2 cellular contexts compared by ENCODE assay signal in the genomic region with DNA sequence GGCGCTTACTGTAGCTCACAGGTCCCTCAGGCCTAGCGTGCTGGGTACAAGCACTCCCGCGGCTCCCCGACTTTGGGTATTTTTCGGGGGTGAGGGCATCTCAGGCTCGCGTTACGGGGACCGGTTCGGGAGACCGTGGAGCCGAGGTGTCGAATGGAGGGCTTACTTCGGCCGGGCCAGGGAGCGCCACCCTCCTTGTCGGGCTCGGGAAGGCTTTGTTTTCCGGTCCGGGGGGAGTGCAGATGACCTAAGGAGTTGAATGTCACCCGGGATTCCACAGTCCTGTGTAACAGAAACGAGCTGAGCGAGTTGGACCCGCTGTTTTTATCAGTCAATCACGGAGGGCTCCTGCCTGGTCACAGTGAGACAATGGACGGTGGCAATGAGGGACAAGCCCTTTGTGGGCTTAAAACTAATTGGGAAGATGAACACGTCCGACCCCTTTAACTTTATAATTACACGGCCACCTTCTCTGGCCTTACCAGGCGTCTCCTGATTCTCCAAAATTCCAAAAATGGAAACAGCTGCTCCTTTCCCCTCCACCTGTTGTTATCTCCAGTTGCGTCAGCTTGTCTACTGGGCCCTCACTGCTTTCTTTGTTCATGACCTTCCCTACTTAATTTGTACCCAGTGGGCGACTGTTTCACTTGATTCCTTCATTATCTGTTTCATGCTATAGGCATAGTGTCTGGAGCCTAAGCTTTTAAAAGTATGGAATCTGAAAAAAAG.
TF ChIP-seq lines count a peak whose summit lies in the region.

No MANE protein-coding gene starts in this region.

TF ChIP-seq in K562, 482 proteins besides CTCF, POLR2A, EP300 and RAD21 (continued from another document):
- TF ChIP-seq, protein P1, sequence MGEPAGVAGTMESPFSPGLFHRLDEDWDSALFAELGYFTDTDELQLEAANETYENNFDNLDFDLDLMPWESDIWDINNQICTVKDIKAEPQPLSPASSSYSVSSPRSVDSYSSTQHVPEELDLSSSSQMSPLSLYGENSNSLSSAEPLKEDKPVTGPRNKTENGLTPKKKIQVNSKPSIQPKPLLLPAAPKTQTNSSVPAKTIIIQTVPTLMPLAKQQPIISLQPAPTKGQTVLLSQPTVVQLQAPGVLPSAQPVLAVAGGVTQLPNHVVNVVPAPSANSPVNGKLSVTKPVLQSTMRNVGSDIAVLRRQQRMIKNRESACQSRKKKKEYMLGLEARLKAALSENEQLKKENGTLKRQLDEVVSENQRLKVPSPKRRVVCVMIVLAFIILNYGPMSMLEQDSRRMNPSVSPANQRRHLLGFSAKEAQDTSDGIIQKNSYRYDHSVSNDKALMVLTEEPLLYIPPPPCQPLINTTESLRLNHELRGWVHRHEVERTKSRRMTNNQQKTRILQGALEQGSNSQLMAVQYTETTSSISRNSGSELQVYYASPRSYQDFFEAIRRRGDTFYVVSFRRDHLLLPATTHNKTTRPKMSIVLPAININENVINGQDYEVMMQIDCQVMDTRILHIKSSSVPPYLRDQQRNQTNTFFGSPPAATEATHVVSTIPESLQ (CRISPR knock-in tag; IDR thresholded peaks at IDR 0.05) = no peak
- 0 out of 2 replicates have a peak, but pooled peaks have one; percentile 10 for TF ChIP-seq GABPB1 (CRISPR knock-in tag; IDR thresholded peaks at IDR 0.05)
- peak; percentile 69; the same call in 1 of the 2 replicates for TF ChIP-seq MECOM (CRISPR knock-in tag; IDR thresholded peaks at IDR 0.05)

TF ChIP-seq in HepG2, 621 proteins besides CTCF, POLR2A, EP300 and RAD21 (continued from another document):
- TF ChIP-seq, protein P2, sequence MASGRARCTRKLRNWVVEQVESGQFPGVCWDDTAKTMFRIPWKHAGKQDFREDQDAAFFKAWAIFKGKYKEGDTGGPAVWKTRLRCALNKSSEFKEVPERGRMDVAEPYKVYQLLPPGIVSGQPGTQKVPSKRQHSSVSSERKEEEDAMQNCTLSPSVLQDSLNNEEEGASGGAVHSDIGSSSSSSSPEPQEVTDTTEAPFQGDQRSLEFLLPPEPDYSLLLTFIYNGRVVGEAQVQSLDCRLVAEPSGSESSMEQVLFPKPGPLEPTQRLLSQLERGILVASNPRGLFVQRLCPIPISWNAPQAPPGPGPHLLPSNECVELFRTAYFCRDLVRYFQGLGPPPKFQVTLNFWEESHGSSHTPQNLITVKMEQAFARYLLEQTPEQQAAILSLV (CRISPR knock-in tag; IDR thresholded peaks at IDR 0.05; ENCODE audit: borderline replicate concordance) = no peak
- TF ChIP-seq, protein P3, sequence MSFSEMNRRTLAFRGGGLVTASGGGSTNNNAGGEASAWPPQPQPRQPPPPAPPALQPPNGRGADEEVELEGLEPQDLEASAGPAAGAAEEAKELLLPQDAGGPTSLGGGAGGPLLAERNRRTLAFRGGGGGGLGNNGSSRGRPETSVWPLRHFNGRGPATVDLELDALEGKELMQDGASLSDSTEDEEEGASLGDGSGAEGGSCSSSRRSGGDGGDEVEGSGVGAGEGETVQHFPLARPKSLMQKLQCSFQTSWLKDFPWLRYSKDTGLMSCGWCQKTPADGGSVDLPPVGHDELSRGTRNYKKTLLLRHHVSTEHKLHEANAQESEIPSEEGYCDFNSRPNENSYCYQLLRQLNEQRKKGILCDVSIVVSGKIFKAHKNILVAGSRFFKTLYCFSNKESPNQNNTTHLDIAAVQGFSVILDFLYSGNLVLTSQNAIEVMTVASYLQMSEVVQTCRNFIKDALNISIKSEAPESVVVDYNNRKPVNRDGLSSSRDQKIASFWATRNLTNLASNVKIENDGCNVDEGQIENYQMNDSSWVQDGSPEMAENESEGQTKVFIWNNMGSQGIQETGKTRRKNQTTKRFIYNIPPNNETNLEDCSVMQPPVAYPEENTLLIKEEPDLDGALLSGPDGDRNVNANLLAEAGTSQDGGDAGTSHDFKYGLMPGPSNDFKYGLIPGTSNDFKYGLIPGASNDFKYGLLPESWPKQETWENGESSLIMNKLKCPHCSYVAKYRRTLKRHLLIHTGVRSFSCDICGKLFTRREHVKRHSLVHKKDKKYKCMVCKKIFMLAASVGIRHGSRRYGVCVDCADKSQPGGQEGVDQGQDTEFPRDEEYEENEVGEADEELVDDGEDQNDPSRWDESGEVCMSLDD (CRISPR knock-in tag; IDR thresholded peaks at IDR 0.05; ENCODE audit: borderline replicate concordance) = no peak
- TF ChIP-seq ZNF558 (CRISPR knock-in tag; IDR thresholded peaks at IDR 0.05; ENCODE audit: borderline replicate concordance) = no peak
- TF ChIP-seq ZNF383 (CRISPR knock-in tag; IDR thresholded peaks at IDR 0.05; ENCODE audit: borderline replicate concordance) = no peak
- TF ChIP-seq BCL6 (CRISPR knock-in tag; IDR thresholded peaks at IDR 0.05) = no peak
- TF ChIP-seq, protein P4, sequence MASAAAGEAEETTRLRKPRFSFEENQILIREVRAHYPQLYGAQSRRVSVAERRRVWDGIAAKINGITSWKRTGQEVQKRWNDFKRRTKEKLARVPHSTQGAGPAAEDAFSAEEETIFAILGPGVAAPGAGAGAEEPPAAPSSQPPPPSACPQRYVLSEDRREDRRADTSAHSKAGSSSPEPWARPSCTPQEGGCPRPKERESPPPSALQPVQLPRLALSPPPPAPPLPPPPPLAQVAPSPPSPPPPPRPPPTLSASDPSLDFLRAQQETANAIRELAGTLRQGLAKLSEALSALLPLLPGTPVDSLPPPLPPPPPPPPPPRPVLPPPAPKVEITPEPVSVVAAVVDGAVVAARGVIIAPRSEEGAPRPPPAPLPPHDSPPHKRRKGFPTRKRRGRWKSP (CRISPR knock-in tag; IDR thresholded peaks at IDR 0.05) = 0 out of 2 replicates have a peak, but pooled peaks have one; percentile 29
- TF ChIP-seq, protein P5, sequence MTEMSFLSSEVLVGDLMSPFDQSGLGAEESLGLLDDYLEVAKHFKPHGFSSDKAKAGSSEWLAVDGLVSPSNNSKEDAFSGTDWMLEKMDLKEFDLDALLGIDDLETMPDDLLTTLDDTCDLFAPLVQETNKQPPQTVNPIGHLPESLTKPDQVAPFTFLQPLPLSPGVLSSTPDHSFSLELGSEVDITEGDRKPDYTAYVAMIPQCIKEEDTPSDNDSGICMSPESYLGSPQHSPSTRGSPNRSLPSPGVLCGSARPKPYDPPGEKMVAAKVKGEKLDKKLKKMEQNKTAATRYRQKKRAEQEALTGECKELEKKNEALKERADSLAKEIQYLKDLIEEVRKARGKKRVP (CRISPR knock-in tag; IDR thresholded peaks at IDR 0.05) = no peak
- TF ChIP-seq ZMYM4 (CRISPR knock-in tag; IDR thresholded peaks at IDR 0.05) = peak; percentile 8; the same call in 1 of the 2 replicates
- no peak for TF ChIP-seq ZIK1 (CRISPR knock-in tag; IDR thresholded peaks at IDR 0.05; ENCODE audit: borderline replicate concordance, low read depth)
- TF ChIP-seq ZNF629 (CRISPR knock-in tag; conservative IDR thresholded peaks at IDR 0.05) = no peak
- no peak for TF ChIP-seq GATAD2A (CRISPR knock-in tag; IDR thresholded peaks at IDR 0.05)
- TF ChIP-seq, protein P6, sequence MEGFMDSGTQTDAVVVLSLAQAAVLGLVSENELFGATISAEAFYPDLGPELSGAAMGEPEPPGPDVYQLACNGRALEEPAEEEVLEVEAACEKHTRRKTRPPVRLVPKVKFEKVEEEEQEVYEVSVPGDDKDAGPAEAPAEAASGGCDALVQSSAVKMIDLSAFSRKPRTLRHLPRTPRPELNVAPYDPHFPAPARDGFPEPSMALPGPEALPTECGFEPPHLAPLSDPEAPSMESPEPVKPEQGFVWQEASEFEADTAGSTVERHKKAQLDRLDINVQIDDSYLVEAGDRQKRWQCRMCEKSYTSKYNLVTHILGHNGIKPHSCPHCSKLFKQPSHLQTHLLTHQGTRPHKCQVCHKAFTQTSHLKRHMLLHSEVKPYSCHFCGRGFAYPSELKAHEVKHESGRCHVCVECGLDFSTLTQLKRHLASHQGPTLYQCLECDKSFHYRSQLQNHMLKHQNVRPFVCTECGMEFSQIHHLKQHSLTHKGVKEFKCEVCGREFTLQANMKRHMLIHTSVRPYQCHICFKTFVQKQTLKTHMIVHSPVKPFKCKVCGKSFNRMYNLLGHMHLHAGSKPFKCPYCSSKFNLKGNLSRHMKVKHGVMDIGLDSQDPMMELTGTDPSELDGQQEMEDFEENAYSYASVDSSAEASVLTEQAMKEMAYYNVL (CRISPR knock-in tag; IDR thresholded peaks at IDR 0.05; ENCODE audit: borderline replicate concordance) = no peak
- TF ChIP-seq, protein P7, sequence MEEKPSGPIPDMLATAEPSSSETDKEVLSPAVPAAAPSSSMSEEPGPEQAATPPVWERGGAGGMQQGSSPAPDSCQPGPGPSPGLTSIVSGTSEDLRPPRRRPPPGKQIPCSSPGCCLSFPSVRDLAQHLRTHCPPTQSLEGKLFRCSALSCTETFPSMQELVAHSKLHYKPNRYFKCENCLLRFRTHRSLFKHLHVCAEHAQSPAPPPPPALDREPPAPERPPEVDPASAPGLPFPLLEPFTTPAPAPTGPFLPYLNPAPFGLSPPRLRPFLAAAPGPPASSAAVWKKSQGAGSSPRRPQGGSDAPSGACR (CRISPR knock-in tag; IDR thresholded peaks at IDR 0.05) = no peak
TF ChIP-seq in HepG2: peak in this region for 14.
